ENCODE assay signal across 1 cellular context in the genomic region with DNA sequence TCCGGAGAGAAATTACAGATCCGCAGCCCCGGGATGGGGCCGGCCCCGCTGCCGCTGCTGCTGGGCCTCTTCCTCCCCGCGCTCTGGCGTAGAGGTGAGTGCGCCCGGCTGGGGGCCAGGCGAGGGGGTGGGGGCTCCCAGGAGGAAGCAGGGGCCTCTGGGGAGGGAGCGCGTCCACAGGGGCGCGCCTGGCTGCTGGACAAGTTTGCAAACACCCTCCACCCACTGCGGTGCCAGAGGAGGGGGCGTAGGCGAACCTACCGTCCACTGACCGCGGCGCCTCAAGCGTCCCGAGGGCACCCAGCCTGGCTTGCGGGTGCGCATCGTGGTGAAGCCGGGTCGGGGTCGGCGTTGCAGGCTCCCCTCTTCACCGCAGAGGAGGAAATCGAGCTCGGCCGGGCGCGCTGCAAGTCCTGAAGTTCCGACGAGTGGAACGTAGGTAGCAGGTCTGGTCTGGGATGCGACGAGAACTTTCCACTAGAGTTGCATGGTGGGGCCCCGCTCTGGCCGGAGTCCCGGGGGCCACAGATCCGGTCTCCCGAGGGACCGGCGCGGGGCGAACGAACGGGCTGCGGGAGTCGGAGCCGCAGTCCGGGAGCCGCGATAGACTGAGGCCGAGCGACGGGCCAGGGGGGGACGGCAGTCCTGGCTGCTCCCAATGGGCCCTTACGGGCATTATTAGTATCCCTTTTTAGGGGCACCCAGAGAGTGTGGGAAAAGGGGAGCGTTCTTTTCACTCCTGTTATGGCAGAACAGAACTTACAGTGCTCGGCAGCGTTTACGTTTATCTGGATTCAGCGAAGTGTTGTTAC.
TF ChIP-seq lines count a peak whose summit lies in the region.

No MANE protein-coding gene starts in this region.

TF ChIP-seq in HepG2, 621 proteins besides CTCF, POLR2A, EP300 and RAD21 (continued from another document and continues in another):
- TF ChIP-seq, protein P1, sequence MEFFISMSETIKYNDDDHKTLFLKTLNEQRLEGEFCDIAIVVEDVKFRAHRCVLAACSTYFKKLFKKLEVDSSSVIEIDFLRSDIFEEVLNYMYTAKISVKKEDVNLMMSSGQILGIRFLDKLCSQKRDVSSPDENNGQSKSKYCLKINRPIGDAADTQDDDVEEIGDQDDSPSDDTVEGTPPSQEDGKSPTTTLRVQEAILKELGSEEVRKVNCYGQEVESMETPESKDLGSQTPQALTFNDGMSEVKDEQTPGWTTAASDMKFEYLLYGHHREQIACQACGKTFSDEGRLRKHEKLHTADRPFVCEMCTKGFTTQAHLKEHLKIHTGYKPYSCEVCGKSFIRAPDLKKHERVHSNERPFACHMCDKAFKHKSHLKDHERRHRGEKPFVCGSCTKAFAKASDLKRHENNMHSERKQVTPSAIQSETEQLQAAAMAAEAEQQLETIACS (CRISPR knock-in tag; IDR thresholded peaks at IDR 0.05), result peak; percentile 76
- TF ChIP-seq AGO1 (IDR thresholded peaks at IDR 0.05; ENCODE audit: low read depth, low read length, poor library complexity, severe bottlenecking) (no peak), RAD51 (IDR thresholded peaks at IDR 0.05; ENCODE audit: borderline replicate concordance) (no peak), ZNF496 (CRISPR knock-in tag; IDR thresholded peaks at IDR 0.05; ENCODE audit: insufficient replicate concordance) (no peak), HES4 (CRISPR knock-in tag; IDR thresholded peaks at IDR 0.05; ENCODE audit: borderline replicate concordance) (peak; percentile 71; the same call in 1 of the 2 replicates), ZNF225 (CRISPR knock-in tag; IDR thresholded peaks at IDR 0.05) (peak; percentile 17; the same call in 1 of the 2 replicates), ZNF317 (CRISPR knock-in tag; IDR thresholded peaks at IDR 0.05) (peak; percentile 66; the same call in 1 of the 2 replicates), FLYWCH1 (CRISPR knock-in tag; IDR thresholded peaks at IDR 0.05) (no peak), KAT8 (CRISPR knock-in tag; IDR thresholded peaks at IDR 0.05) (no peak; the same call in 1 of the 2 replicates), HDAC2 (CRISPR knock-in tag; IDR thresholded peaks at IDR 0.05) (peak; percentile 53), ZNF879 (CRISPR knock-in tag; IDR thresholded peaks at IDR 0.05) (peak; percentile 59; the same call in 1 of the 2 replicates), YEATS2 (CRISPR knock-in tag; IDR thresholded peaks at IDR 0.05; ENCODE audit: borderline replicate concordance) (no peak), SOX5 (CRISPR knock-in tag; IDR thresholded peaks at IDR 0.05; ENCODE audit: borderline replicate concordance) (no peak), SIX4 (CRISPR knock-in tag; IDR thresholded peaks at IDR 0.05) (no peak), ZKSCAN5 (CRISPR knock-in tag; IDR thresholded peaks at IDR 0.05) (no peak), GATA4 (IDR thresholded peaks at IDR 0.05; ENCODE audit: borderline replicate concordance, low read depth) (no peak), BCL6 (CRISPR knock-in tag; IDR thresholded peaks at IDR 0.05) (peak; percentile 55; the same call in 1 of the 2 replicates)
- TF ChIP-seq, protein P2, sequence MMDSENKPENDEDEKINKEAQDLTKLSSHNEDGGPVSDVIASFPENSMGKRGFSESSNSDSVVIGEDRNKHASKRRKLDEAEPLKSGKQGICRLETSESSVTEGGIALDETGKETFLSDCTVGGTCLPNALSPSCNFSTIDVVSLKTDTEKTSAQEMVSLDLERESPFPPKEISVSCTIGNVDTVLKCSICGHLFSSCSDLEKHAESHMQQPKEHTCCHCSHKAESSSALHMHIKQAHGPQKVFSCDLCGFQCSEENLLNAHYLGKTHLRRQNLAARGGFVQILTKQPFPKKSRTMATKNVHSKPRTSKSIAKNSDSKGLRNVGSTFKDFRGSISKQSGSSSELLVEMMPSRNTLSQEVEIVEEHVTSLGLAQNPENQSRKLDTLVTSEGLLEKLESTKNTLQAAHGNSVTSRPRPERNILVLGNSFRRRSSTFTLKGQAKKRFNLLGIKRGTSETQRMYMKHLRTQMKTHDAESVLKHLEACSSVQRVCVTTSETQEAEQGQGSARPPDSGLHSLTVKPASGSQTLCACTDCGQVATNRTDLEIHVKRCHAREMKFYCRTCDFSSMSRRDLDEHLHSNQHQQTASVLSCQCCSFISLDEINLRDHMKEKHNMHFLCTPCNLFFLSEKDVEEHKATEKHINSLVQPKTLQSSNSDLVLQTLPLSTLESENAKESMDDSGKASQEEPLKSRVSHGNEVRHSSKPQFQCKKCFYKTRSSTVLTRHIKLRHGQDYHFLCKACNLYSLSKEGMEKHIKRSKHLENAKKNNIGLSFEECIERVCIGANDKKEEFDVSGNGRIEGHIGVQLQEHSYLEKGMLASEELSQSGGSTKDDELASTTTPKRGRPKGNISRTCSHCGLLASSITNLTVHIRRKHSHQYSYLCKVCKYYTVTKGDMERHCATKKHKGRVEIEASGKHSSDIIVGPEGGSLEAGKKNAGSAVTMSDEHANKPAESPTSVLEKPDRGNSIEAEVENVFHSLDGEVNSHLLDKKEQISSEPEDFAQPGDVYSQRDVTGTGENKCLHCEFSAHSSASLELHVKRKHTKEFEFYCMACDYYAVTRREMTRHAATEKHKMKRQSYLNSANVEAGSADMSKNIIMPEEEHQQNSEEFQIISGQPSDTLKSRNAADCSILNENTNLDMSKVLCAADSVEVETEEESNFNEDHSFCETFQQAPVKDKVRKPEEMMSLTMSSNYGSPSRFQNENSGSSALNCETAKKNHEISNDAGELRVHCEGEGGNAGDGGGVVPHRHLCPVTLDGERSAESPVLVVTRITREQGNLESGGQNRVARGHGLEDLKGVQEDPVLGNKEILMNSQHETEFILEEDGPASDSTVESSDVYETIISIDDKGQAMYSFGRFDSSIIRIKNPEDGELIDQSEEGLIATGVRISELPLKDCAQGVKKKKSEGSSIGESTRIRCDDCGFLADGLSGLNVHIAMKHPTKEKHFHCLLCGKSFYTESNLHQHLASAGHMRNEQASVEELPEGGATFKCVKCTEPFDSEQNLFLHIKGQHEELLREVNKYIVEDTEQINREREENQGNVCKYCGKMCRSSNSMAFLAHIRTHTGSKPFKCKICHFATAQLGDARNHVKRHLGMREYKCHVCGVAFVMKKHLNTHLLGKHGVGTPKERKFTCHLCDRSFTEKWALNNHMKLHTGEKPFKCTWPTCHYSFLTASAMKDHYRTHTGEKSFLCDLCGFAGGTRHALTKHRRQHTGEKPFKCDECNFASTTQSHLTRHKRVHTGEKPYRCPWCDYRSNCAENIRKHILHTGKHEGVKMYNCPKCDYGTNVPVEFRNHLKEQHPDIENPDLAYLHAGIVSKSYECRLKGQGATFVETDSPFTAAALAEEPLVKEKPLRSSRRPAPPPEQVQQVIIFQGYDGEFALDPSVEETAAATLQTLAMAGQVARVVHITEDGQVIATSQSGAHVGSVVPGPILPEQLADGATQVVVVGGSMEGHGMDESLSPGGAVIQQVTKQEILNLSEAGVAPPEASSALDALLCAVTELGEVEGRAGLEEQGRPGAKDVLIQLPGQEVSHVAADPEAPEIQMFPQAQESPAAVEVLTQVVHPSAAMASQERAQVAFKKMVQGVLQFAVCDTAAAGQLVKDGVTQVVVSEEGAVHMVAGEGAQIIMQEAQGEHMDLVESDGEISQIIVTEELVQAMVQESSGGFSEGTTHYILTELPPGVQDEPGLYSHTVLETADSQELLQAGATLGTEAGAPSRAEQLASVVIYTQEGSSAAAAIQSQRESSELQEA (CRISPR knock-in tag; IDR thresholded peaks at IDR 0.05; ENCODE audit: not compliant biosample characterization), result peak; percentile 75
- TF ChIP-seq, protein P3, sequence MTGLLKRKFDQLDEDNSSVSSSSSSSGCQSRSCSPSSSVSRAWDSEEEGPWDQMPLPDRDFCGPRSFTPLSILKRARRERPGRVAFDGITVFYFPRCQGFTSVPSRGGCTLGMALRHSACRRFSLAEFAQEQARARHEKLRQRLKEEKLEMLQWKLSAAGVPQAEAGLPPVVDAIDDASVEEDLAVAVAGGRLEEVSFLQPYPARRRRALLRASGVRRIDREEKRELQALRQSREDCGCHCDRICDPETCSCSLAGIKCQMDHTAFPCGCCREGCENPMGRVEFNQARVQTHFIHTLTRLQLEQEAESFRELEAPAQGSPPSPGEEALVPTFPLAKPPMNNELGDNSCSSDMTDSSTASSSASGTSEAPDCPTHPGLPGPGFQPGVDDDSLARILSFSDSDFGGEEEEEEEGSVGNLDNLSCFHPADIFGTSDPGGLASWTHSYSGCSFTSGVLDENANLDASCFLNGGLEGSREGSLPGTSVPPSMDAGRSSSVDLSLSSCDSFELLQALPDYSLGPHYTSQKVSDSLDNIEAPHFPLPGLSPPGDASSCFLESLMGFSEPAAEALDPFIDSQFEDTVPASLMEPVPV (CRISPR knock-in tag; IDR thresholded peaks at IDR 0.05), result 0 out of 2 replicates have a peak, but pooled peaks have one; percentile 66
- TF ChIP-seq, protein P4, sequence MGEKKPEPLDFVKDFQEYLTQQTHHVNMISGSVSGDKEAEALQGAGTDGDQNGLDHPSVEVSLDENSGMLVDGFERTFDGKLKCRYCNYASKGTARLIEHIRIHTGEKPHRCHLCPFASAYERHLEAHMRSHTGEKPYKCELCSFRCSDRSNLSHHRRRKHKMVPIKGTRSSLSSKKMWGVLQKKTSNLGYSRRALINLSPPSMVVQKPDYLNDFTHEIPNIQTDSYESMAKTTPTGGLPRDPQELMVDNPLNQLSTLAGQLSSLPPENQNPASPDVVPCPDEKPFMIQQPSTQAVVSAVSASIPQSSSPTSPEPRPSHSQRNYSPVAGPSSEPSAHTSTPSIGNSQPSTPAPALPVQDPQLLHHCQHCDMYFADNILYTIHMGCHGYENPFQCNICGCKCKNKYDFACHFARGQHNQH (CRISPR knock-in tag; IDR thresholded peaks at IDR 0.05), result no peak
- TF ChIP-seq, protein P5, sequence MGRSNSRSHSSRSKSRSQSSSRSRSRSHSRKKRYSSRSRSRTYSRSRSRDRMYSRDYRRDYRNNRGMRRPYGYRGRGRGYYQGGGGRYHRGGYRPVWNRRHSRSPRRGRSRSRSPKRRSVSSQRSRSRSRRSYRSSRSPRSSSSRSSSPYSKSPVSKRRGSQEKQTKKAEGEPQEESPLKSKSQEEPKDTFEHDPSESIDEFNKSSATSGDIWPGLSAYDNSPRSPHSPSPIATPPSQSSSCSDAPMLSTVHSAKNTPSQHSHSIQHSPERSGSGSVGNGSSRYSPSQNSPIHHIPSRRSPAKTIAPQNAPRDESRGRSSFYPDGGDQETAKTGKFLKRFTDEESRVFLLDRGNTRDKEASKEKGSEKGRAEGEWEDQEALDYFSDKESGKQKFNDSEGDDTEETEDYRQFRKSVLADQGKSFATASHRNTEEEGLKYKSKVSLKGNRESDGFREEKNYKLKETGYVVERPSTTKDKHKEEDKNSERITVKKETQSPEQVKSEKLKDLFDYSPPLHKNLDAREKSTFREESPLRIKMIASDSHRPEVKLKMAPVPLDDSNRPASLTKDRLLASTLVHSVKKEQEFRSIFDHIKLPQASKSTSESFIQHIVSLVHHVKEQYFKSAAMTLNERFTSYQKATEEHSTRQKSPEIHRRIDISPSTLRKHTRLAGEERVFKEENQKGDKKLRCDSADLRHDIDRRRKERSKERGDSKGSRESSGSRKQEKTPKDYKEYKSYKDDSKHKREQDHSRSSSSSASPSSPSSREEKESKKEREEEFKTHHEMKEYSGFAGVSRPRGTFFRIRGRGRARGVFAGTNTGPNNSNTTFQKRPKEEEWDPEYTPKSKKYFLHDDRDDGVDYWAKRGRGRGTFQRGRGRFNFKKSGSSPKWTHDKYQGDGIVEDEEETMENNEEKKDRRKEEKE (IDR thresholded peaks at IDR 0.05), result no peak
- TF ChIP-seq, protein P6, sequence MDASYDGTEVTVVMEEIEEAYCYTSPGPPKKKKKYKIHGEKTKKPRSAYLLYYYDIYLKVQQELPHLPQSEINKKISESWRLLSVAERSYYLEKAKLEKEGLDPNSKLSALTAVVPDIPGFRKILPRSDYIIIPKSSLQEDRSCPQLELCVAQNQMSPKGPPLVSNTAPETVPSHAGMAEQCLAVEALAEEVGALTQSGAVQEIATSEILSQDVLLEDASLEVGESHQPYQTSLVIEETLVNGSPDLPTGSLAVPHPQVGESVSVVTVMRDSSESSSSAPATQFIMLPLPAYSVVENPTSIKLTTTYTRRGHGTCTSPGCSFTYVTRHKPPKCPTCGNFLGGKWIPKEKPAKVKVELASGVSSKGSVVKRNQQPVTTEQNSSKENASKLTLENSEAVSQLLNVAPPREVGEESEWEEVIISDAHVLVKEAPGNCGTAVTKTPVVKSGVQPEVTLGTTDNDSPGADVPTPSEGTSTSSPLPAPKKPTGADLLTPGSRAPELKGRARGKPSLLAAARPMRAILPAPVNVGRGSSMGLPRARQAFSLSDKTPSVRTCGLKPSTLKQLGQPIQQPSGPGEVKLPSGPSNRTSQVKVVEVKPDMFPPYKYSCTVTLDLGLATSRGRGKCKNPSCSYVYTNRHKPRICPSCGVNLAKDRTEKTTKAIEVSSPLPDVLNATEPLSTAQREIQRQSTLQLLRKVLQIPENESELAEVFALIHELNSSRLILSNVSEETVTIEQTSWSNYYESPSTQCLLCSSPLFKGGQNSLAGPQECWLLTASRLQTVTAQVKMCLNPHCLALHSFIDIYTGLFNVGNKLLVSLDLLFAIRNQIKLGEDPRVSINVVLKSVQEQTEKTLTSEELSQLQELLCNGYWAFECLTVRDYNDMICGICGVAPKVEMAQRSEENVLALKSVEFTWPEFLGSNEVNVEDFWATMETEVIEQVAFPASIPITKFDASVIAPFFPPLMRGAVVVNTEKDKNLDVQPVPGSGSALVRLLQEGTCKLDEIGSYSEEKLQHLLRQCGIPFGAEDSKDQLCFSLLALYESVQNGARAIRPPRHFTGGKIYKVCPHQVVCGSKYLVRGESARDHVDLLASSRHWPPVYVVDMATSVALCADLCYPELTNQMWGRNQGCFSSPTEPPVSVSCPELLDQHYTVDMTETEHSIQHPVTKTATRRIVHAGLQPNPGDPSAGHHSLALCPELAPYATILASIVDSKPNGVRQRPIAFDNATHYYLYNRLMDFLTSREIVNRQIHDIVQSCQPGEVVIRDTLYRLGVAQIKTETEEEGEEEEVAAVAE (CRISPR knock-in tag; IDR thresholded peaks at IDR 0.05; ENCODE audit: borderline replicate concordance), result no peak
- TF ChIP-seq, protein P7, sequence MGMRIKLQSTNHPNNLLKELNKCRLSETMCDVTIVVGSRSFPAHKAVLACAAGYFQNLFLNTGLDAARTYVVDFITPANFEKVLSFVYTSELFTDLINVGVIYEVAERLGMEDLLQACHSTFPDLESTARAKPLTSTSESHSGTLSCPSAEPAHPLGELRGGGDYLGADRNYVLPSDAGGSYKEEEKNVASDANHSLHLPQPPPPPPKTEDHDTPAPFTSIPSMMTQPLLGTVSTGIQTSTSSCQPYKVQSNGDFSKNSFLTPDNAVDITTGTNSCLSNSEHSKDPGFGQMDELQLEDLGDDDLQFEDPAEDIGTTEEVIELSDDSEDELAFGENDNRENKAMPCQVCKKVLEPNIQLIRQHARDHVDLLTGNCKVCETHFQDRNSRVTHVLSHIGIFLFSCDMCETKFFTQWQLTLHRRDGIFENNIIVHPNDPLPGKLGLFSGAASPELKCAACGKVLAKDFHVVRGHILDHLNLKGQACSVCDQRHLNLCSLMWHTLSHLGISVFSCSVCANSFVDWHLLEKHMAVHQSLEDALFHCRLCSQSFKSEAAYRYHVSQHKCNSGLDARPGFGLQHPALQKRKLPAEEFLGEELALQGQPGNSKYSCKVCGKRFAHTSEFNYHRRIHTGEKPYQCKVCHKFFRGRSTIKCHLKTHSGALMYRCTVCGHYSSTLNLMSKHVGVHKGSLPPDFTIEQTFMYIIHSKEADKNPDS (CRISPR knock-in tag; IDR thresholded peaks at IDR 0.05), result peak; percentile 79; the same call in 1 of the 2 replicates
